In the genomic region with DNA sequence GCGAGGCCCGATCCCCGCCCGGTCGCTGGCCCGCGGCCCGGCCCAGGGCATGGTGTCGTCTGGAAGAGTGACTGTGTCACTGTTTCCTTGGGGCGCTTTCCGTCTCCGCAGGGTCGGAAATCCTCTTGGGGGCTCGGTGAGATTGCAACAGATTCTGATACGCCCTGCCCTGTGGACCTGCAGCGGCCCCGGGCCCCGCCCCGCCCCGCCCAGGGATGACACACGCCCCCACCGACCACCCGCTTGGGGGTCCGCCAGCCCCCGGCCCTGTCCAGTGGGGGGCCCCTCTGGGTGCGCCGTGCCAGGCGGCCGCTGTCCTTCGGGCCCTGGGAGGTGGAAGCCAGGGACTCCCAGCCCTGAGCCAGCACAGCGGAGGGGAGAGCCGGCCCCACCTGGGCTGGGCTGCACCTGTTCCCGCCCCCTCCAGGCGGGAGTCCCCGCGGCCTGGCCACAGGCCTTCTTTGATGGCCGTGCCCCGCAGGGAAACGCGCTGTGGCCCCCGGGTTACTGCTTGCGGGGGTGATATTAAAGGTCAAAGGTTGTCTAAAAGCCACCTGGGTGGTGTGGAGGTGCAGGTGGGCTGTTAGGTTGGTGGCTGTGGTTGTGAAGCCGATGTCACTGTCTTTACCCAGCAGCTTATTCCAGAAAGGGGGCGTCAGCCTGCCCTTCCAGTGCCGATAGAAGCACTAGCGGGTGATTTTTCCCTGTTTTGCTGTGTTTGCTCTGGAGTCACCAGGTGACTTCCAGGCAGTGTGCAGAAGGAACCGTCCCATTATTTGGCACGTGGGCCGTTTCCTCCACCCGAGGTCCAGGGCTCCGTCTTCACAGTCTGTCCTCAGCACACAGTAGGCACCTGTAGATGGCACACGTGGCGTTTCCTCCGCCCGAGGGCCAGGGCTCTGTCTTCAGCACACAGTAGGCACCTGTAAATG, we compare ENCODE assay signal across 1 cellular context.
TF ChIP-seq lines count a peak whose summit lies in the region.

No MANE protein-coding gene starts in this region.

TF ChIP-seq in HepG2, 621 proteins besides CTCF, POLR2A, EP300 and RAD21 (continued from another document and continues in another):
- TF ChIP-seq, protein P1, sequence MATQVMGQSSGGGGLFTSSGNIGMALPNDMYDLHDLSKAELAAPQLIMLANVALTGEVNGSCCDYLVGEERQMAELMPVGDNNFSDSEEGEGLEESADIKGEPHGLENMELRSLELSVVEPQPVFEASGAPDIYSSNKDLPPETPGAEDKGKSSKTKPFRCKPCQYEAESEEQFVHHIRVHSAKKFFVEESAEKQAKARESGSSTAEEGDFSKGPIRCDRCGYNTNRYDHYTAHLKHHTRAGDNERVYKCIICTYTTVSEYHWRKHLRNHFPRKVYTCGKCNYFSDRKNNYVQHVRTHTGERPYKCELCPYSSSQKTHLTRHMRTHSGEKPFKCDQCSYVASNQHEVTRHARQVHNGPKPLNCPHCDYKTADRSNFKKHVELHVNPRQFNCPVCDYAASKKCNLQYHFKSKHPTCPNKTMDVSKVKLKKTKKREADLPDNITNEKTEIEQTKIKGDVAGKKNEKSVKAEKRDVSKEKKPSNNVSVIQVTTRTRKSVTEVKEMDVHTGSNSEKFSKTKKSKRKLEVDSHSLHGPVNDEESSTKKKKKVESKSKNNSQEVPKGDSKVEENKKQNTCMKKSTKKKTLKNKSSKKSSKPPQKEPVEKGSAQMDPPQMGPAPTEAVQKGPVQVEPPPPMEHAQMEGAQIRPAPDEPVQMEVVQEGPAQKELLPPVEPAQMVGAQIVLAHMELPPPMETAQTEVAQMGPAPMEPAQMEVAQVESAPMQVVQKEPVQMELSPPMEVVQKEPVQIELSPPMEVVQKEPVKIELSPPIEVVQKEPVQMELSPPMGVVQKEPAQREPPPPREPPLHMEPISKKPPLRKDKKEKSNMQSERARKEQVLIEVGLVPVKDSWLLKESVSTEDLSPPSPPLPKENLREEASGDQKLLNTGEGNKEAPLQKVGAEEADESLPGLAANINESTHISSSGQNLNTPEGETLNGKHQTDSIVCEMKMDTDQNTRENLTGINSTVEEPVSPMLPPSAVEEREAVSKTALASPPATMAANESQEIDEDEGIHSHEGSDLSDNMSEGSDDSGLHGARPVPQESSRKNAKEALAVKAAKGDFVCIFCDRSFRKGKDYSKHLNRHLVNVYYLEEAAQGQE (IDR thresholded peaks at IDR 0.05; ENCODE audit: borderline replicate concordance in 1 of 2, low read depth in 1 of 2, low read length in 2 of 2) = no peak
- TF ChIP-seq SIX1 (CRISPR knock-in tag; IDR thresholded peaks at IDR 0.05; ENCODE audit: borderline replicate concordance) = no peak
- TF ChIP-seq ZNF24 (IDR thresholded peaks at IDR 0.05) = no peak
- no peak for TF ChIP-seq ZNF614 (CRISPR knock-in tag; IDR thresholded peaks at IDR 0.05; ENCODE audit: borderline replicate concordance)
- TF ChIP-seq, protein P2, sequence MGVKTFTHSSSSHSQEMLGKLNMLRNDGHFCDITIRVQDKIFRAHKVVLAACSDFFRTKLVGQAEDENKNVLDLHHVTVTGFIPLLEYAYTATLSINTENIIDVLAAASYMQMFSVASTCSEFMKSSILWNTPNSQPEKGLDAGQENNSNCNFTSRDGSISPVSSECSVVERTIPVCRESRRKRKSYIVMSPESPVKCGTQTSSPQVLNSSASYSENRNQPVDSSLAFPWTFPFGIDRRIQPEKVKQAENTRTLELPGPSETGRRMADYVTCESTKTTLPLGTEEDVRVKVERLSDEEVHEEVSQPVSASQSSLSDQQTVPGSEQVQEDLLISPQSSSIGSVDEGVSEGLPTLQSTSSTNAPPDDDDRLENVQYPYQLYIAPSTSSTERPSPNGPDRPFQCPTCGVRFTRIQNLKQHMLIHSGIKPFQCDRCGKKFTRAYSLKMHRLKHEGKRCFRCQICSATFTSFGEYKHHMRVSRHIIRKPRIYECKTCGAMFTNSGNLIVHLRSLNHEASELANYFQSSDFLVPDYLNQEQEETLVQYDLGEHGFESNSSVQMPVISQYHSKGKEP (CRISPR knock-in tag; IDR thresholded peaks at IDR 0.05) = no peak
- no peak for TF ChIP-seq NR2F6 (IDR thresholded peaks at IDR 0.05)
- peak; percentile 32; the same call in 1 of the 2 replicates for TF ChIP-seq NR2F6 (CRISPR knock-in tag; IDR thresholded peaks at IDR 0.05)
- TF ChIP-seq GTF2F1 (IDR thresholded peaks at IDR 0.05; ENCODE audit: low read length) = no peak
- TF ChIP-seq ZMYM2 (CRISPR knock-in tag; IDR thresholded peaks at IDR 0.05) = no peak
- TF ChIP-seq, protein P3, sequence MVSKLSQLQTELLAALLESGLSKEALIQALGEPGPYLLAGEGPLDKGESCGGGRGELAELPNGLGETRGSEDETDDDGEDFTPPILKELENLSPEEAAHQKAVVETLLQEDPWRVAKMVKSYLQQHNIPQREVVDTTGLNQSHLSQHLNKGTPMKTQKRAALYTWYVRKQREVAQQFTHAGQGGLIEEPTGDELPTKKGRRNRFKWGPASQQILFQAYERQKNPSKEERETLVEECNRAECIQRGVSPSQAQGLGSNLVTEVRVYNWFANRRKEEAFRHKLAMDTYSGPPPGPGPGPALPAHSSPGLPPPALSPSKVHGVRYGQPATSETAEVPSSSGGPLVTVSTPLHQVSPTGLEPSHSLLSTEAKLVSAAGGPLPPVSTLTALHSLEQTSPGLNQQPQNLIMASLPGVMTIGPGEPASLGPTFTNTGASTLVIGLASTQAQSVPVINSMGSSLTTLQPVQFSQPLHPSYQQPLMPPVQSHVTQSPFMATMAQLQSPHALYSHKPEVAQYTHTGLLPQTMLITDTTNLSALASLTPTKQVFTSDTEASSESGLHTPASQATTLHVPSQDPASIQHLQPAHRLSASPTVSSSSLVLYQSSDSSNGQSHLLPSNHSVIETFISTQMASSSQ (IDR thresholded peaks at IDR 0.05; ENCODE audit: low read depth) = no peak
- TF ChIP-seq, protein P3 (CRISPR knock-in tag; IDR thresholded peaks at IDR 0.05; ENCODE audit: borderline replicate concordance) = no peak
- TF ChIP-seq, protein P4, sequence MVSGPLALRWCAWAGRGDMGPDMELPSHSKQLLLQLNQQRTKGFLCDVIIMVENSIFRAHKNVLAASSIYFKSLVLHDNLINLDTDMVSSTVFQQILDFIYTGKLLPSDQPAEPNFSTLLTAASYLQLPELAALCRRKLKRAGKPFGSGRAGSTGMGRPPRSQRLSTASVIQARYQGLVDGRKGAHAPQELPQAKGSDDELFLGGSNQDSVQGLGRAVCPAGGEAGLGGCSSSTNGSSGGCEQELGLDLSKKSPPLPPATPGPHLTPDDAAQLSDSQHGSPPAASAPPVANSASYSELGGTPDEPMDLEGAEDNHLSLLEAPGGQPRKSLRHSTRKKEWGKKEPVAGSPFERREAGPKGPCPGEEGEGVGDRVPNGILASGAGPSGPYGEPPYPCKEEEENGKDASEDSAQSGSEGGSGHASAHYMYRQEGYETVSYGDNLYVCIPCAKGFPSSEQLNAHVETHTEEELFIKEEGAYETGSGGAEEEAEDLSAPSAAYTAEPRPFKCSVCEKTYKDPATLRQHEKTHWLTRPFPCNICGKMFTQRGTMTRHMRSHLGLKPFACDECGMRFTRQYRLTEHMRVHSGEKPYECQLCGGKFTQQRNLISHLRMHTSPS (CRISPR knock-in tag; IDR thresholded peaks at IDR 0.05; ENCODE audit: low read depth) = no peak
- no peak for TF ChIP-seq SMAD9 (CRISPR knock-in tag; IDR thresholded peaks at IDR 0.05)
- TF ChIP-seq ZNF3 (CRISPR knock-in tag; IDR thresholded peaks at IDR 0.05) = no peak
- no peak for TF ChIP-seq CBX5 (CRISPR knock-in tag; IDR thresholded peaks at IDR 0.05; ENCODE audit: borderline replicate concordance)
- no peak for TF ChIP-seq DR1 (CRISPR knock-in tag; IDR thresholded peaks at IDR 0.05)
- TF ChIP-seq HDAC2 (CRISPR knock-in tag; IDR thresholded peaks at IDR 0.05) = no peak; the same call in 1 of the 2 replicates
- TF ChIP-seq, protein P5, sequence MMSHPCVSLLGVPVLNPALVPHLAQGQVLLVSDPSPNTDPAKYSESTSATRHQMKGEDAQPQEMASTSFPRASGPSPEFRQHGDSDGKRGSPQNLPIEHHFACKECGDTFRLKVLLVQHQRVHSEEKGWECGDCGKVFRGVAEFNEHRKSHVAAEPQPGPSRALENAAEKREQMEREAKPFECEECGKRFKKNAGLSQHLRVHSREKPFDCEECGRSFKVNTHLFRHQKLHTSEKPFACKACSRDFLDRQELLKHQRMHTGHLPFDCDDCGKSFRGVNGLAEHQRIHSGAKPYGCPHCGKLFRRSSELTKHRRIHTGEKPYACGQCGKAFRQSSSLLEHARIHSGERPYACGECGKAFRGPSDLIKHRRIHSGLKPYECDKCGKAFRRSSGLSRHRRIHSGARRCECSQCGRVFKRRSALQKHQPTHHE (CRISPR knock-in tag; IDR thresholded peaks at IDR 0.05; ENCODE audit: borderline replicate concordance) = no peak
- TF ChIP-seq ZNF343 (CRISPR knock-in tag; IDR thresholded peaks at IDR 0.05) = no peak
- TF ChIP-seq, protein P6, sequence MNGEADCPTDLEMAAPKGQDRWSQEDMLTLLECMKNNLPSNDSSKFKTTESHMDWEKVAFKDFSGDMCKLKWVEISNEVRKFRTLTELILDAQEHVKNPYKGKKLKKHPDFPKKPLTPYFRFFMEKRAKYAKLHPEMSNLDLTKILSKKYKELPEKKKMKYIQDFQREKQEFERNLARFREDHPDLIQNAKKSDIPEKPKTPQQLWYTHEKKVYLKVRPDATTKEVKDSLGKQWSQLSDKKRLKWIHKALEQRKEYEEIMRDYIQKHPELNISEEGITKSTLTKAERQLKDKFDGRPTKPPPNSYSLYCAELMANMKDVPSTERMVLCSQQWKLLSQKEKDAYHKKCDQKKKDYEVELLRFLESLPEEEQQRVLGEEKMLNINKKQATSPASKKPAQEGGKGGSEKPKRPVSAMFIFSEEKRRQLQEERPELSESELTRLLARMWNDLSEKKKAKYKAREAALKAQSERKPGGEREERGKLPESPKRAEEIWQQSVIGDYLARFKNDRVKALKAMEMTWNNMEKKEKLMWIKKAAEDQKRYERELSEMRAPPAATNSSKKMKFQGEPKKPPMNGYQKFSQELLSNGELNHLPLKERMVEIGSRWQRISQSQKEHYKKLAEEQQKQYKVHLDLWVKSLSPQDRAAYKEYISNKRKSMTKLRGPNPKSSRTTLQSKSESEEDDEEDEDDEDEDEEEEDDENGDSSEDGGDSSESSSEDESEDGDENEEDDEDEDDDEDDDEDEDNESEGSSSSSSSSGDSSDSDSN (CRISPR knock-in tag; IDR thresholded peaks at IDR 0.05) = peak; percentile 34; the same call in 1 of the 2 replicates
- no peak for TF ChIP-seq ZNF850 (CRISPR knock-in tag; conservative IDR thresholded peaks at IDR 0.05)
- no peak for TF ChIP-seq MXD4 (CRISPR knock-in tag; IDR thresholded peaks at IDR 0.05)
- no peak for TF ChIP-seq NAIF1 (CRISPR knock-in tag; IDR thresholded peaks at IDR 0.05; ENCODE audit: borderline replicate concordance)
- TF ChIP-seq TOE1 (CRISPR knock-in tag; IDR thresholded peaks at IDR 0.05) = no peak
- TF ChIP-seq, protein P7, sequence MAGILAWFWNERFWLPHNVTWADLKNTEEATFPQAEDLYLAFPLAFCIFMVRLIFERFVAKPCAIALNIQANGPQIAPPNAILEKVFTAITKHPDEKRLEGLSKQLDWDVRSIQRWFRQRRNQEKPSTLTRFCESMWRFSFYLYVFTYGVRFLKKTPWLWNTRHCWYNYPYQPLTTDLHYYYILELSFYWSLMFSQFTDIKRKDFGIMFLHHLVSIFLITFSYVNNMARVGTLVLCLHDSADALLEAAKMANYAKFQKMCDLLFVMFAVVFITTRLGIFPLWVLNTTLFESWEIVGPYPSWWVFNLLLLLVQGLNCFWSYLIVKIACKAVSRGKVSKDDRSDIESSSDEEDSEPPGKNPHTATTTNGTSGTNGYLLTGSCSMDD (CRISPR knock-in tag; IDR thresholded peaks at IDR 0.05) = no peak
- TF ChIP-seq SKI (IDR thresholded peaks at IDR 0.05; ENCODE audit: partially characterized antibody) = no peak
- TF ChIP-seq SUZ12 (IDR thresholded peaks at IDR 0.05; ENCODE audit: low read depth, low read length) = no peak
- no peak for TF ChIP-seq ZNF350 (CRISPR knock-in tag; IDR thresholded peaks at IDR 0.05; ENCODE audit: borderline replicate concordance, low read depth)
- no peak; the same call in 1 of the 2 replicates for TF ChIP-seq ZFP82 (CRISPR knock-in tag; IDR thresholded peaks at IDR 0.05; ENCODE audit: borderline replicate concordance)
- no peak for TF ChIP-seq ZNF776 (CRISPR knock-in tag; IDR thresholded peaks at IDR 0.05)
- TF ChIP-seq RBM39 (IDR thresholded peaks at IDR 0.05; ENCODE audit: low read depth, low read length, poor library complexity, severe bottlenecking) = no peak
- no peak for TF ChIP-seq TBX3 (IDR thresholded peaks at IDR 0.05; ENCODE audit: borderline replicate concordance)
- TF ChIP-seq, protein P8, sequence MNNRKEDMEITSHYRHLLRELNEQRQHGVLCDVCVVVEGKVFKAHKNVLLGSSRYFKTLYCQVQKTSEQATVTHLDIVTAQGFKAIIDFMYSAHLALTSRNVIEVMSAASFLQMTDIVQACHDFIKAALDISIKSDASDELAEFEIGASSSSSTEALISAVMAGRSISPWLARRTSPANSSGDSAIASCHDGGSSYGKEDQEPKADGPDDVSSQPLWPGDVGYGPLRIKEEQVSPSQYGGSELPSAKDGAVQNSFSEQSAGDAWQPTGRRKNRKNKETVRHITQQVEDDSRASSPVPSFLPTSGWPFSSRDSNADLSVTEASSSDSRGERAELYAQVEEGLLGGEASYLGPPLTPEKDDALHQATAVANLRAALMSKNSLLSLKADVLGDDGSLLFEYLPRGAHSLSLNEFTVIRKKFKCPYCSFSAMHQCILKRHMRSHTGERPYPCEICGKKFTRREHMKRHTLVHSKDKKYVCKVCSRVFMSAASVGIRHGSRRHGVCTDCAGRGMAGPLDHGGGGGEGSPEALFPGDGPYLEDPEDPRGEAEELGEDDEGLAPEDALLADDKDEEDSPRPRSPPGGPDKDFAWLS (CRISPR knock-in tag; IDR thresholded peaks at IDR 0.05; ENCODE audit: borderline replicate concordance) = no peak
- no peak for TF ChIP-seq ZSCAN22 (CRISPR knock-in tag; IDR thresholded peaks at IDR 0.05)
- TF ChIP-seq FOSL2 (CRISPR knock-in tag; IDR thresholded peaks at IDR 0.05) = 0 out of 2 replicates have a peak, but pooled peaks have one; percentile 9
- TF ChIP-seq, protein P9, sequence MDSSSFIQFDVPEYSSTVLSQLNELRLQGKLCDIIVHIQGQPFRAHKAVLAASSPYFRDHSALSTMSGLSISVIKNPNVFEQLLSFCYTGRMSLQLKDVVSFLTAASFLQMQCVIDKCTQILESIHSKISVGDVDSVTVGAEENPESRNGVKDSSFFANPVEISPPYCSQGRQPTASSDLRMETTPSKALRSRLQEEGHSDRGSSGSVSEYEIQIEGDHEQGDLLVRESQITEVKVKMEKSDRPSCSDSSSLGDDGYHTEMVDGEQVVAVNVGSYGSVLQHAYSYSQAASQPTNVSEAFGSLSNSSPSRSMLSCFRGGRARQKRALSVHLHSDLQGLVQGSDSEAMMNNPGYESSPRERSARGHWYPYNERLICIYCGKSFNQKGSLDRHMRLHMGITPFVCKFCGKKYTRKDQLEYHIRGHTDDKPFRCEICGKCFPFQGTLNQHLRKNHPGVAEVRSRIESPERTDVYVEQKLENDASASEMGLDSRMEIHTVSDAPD (CRISPR knock-in tag; IDR thresholded peaks at IDR 0.05) = no peak
- TF ChIP-seq FOXK1 (CRISPR knock-in tag; IDR thresholded peaks at IDR 0.05; ENCODE audit: borderline replicate concordance, low read depth) = no peak
